ENCODE assay signal across 32 cellular contexts in the genomic region with DNA sequence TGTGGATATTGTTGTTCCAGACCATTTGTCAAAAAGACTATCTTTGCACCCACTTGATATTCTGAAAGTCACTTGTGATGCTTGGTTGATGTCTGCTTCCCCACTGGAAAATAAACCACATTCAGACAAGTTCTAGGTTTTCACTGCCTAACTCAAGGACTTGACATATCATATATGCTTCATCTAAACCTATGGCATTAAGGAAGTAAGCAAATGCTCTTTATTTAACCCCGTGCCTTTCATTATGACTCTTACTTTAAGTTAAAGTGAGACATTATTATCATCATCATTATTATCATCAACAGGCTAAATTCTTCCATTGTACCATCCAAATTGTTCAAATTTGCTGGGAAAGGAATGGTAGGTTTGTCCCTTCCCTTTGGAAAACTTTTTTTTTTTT. TPM values are rescaled to one million over a fixed set of nuclear protein-coding genes. Genes with fewer than 3 reads are reported as not detected.
"Had no signal": no experiment of that assay in that cellular context is flagged by ENCODE, and none has a peak within 500 bp of the region (broad histone marks: within the 10 kb centered on the region; RNA-seq: fewer than 3 reads in every experiment).

No MANE protein-coding gene starts in this region.

- H3K9me3 ChIP-seq: esophagus squamous epithelium, gastrocnemius medialis, heart right ventricle, lower lobe of right lung, mucosa of descending colon had no signal

- H3K36me3 ChIP-seq: esophagus squamous epithelium, gastrocnemius medialis, heart right ventricle, lower lobe of right lung had no signal

- H3K4me3 ChIP-seq: coronary artery, dorsolateral prefrontal cortex, esophagus squamous epithelium, gastrocnemius medialis, heart right ventricle, lower lobe of right lung, mucosa of descending colon had no signal

- H3K27ac ChIP-seq: coronary artery, dorsolateral prefrontal cortex, epithelial cell of prostate, esophagus squamous epithelium, gastrocnemius medialis, heart right ventricle, lower lobe of right lung had no signal

- H3K27me3 ChIP-seq: dorsolateral prefrontal cortex, esophagus squamous epithelium, gastrocnemius medialis had no signal

- ATAC-seq: effector memory CD8-positive, alpha-beta T cell; esophagus mucosa; gastrocnemius medialis; heart right ventricle; left colon; left lobe of liver; left ventricle myocardium superior; lower lobe of right lung; mucosa of descending colon; naive thymus-derived CD8-positive, alpha-beta T cell had no signal

- H3K4me1 ChIP-seq: esophagus squamous epithelium, gastrocnemius medialis, heart right ventricle, lower lobe of right lung had no signal

- DNase-seq: dermis blood vessel endothelial cell; dorsolateral prefrontal cortex; effector CD8-positive, alpha-beta T cell; effector memory CD8-positive, alpha-beta T cell; endodermal cell; erythroblast; esophagus squamous epithelium; foreskin fibroblast; foreskin melanocyte; gastrocnemius medialis; glutamatergic neuron; head of caudate nucleus; heart right ventricle; hippocampal formation; immature natural killer cell; islet precursor cell; kidney; kidney glomerular epithelial cell; left colon; left ventricle myocardium superior; lower lobe of right lung; mesenchymal stem cell; mucosa of descending colon; naive B cell; naive thymus-derived CD8-positive, alpha-beta T cell had no signal

RNA-seq across cellular contexts. Expression of gene C3orf80, which starts 30.8 kb away (rescaled TPM):
- total RNA-seq: dermis blood vessel endothelial cell; glomerular endothelial cell; lung microvascular endothelial cell; mesothelial cell of epicardium; naive thymus-derived CD8-positive, alpha-beta T cell had no signal
